ENCODE assay signal across 16 cellular contexts in genomic region chr15:85495096-85495495, GRCh38.
DNase-seq lines count a peak whose midpoint lies in the region; ATAC-seq and TF ChIP-seq lines count a peak whose summit lies in the region.
"Had no signal": no experiment of that assay in that cellular context is flagged by ENCODE, and none has a peak within 500 bp of the region (broad histone marks: within the 10 kb centered on the region; RNA-seq: fewer than 3 reads in every experiment).

No MANE protein-coding gene starts in this region.

- no peak overlapping the region for H3K9ac ChIP-seq in smooth muscle cell (ENCODE audit: low read depth)
- H3K9ac ChIP-seq: neural progenitor cell had no signal

- H3K9me3 Mint-ChIP-seq in activated T-helper 17 cell treated with anti-CD3 and anti-CD28 coated beads, Interleukin-2, amount 50 U/mL, for 72 hours = no peaks in the 10 kb centered on the region
- H3K9me3 Mint-ChIP-seq: activated naive CD4-positive, alpha-beta T cell treated with anti-CD3 and anti-CD28 coated beads, Interleukin-2, amount 50 U/mL, for 24 hours; neural progenitor cell had no signal

- peaks cover 35% of the 10 kb centered on the region for H3K4me1 ChIP-seq in smooth muscle cell (ENCODE audit: low read depth)

- H3K27ac ChIP-seq in smooth muscle cell (ENCODE audit: low read depth) = peak overlapping the region; percentile 92
- H3K27ac ChIP-seq: 22Rv1, neural progenitor cell had no signal

- DNase-seq in DMS79 treated with DMSO at 0.1 percent for 48 hours (lab: John Stamatoyannopoulos, UW) (peak; percentile 6), DMS79 (lab: John Stamatoyannopoulos, UW) (no peak), T-helper 17 cell (no peak), kidney glomerular epithelial cell (lab: John Stamatoyannopoulos, UW) (peak; percentile 29), smooth muscle cell (lab: John Stamatoyannopoulos, UW; ENCODE audit: unreplicated experiment) (no peak), NCI-H1417 treated with DMSO at 0.1 percent for 48 hours (lab: John Stamatoyannopoulos, UW) (no peak)
- DNase-seq: activated CD4-positive, alpha-beta T cell treated with anti-CD3 and anti-CD28 coated beads, Interleukin-2, amount 50 U/mL, for 48 hours; C1 segment of cervical spinal cord; cortex of kidney; RPMI8226; stimulated activated CD4-positive, alpha-beta T cell treated with anti-CD3 and anti-CD28 coated beads, Interleukin-12 subunit alpha, Interleukin-12 subunit beta, amount 100 ng/mL, for 4 hours had no signal

- H3F3A ChIP-seq in smooth muscle cell (ENCODE audit: low read depth) = peaks cover 2% of the 10 kb centered on the region

- peak overlapping the region; percentile 96 for H3K27ac Mint-ChIP-seq in T-helper 17 cell
- no peak overlapping the region for H3K27ac Mint-ChIP-seq in activated T-helper 17 cell treated with anti-CD3 and anti-CD28 coated beads, Interleukin-2, amount 50 U/mL, for 72 hours
- H3K27ac Mint-ChIP-seq: activated naive CD4-positive, alpha-beta T cell treated with anti-CD3 and anti-CD28 coated beads, Interleukin-2, amount 50 U/mL, for 24 hours; neural progenitor cell had no signal

- peaks cover 84% of the 10 kb centered on the region for H3K79me2 ChIP-seq in smooth muscle cell (ENCODE audit: low read depth)

- peak overlapping the region; percentile 33 for H3K4me3 Mint-ChIP-seq in T-helper 17 cell
- no peak overlapping the region for H3K4me3 Mint-ChIP-seq in activated T-helper 17 cell treated with anti-CD3 and anti-CD28 coated beads, Interleukin-2, amount 50 U/mL, for 72 hours
- H3K4me3 Mint-ChIP-seq: activated naive CD4-positive, alpha-beta T cell treated with anti-CD3 and anti-CD28 coated beads, Interleukin-2, amount 50 U/mL, for 24 hours; neural progenitor cell had no signal

- no peak overlapping the region for H2AFZ ChIP-seq in smooth muscle cell (ENCODE audit: low read depth)
- H2AFZ ChIP-seq: neural progenitor cell had no signal

- peaks cover 6% of the 10 kb centered on the region for H3K36me3 Mint-ChIP-seq in T-helper 17 cell (ENCODE audit: low read depth)
- H3K36me3 Mint-ChIP-seq in activated T-helper 17 cell treated with anti-CD3 and anti-CD28 coated beads, Interleukin-2, amount 50 U/mL, for 72 hours (ENCODE audit: low read depth) = no peaks in the 10 kb centered on the region

- no peak for TF ChIP-seq CTCF in smooth muscle cell (IDR thresholded peaks at IDR 0.05; ENCODE audit: borderline replicate concordance, insufficient read depth, poor library complexity, severe bottlenecking)

- H3K9me3 ChIP-seq in T-helper 17 cell (ENCODE audit: control insufficient read depth, low read length, poor library complexity, severe bottlenecking) = no peaks in the 10 kb centered on the region
- no peaks in the 10 kb centered on the region for H3K9me3 ChIP-seq in smooth muscle cell (replicated peaks; ENCODE audit: low read depth)

- WGBS in smooth muscle cell (ENCODE audit: low lambda C conversion rate) = 53% methylated on average over 3 of the region's 3 CpGs

- no peak overlapping the region for H3K4me3 ChIP-seq in smooth muscle cell
- H3K4me3 ChIP-seq: neural progenitor cell had no signal

- H3K27me3 ChIP-seq in smooth muscle cell (ENCODE audit: low read depth) = no peaks in the 10 kb centered on the region
- H3K27me3 ChIP-seq: neural progenitor cell had no signal

- peak overlapping the region; percentile 48 for H3K4me2 ChIP-seq in smooth muscle cell

- no peaks in the 10 kb centered on the region for H3K36me3 ChIP-seq in smooth muscle cell (ENCODE audit: low read depth)
- H3K36me3 ChIP-seq: neural progenitor cell had no signal

- ATAC-seq in T-helper 17 cell (no peak), GM18517 (IDR thresholded peaks at IDR 0.05; ENCODE audit: unreplicated experiment) (no peak)
- no peak for ATAC-seq in activated T-helper 17 cell treated with anti-CD3 and anti-CD28 coated beads, Interleukin-2, amount 50 U/mL, for 72 hours (replicated peaks)

- peaks cover 76% of the 10 kb centered on the region for H3K4me1 Mint-ChIP-seq in T-helper 17 cell
- H3K4me1 Mint-ChIP-seq in activated T-helper 17 cell treated with anti-CD3 and anti-CD28 coated beads, Interleukin-2, amount 50 U/mL, for 72 hours = peaks cover 36% of the 10 kb centered on the region

- peaks cover 43% of the 10 kb centered on the region for H4K20me1 ChIP-seq in smooth muscle cell (ENCODE audit: low read depth)

- no peaks in the 10 kb centered on the region for H3K27me3 Mint-ChIP-seq in T-helper 17 cell
- H3K27me3 Mint-ChIP-seq in activated T-helper 17 cell treated with anti-CD3 and anti-CD28 coated beads, Interleukin-2, amount 50 U/mL, for 72 hours = no peaks in the 10 kb centered on the region
- H3K27me3 Mint-ChIP-seq: activated naive CD4-positive, alpha-beta T cell treated with anti-CD3 and anti-CD28 coated beads, Interleukin-2, amount 50 U/mL, for 24 hours had no signal

Comparison
In these comparisons a context has a peak if more than half of its experiments do, and no peak if none do; other contexts are left out.
1. DNase-seq: peak in DMS79 treated with DMSO at 0.1 percent for 48 hours (single experiment) and kidney glomerular epithelial cell (single experiment); none in DMS79 (single experiment), T-helper 17 cell (0 of 3), smooth muscle cell (single experiment) and NCI-H1417 treated with DMSO at 0.1 percent for 48 hours (single experiment).